1 cellular context compared by ENCODE assay signal in the genomic region with DNA sequence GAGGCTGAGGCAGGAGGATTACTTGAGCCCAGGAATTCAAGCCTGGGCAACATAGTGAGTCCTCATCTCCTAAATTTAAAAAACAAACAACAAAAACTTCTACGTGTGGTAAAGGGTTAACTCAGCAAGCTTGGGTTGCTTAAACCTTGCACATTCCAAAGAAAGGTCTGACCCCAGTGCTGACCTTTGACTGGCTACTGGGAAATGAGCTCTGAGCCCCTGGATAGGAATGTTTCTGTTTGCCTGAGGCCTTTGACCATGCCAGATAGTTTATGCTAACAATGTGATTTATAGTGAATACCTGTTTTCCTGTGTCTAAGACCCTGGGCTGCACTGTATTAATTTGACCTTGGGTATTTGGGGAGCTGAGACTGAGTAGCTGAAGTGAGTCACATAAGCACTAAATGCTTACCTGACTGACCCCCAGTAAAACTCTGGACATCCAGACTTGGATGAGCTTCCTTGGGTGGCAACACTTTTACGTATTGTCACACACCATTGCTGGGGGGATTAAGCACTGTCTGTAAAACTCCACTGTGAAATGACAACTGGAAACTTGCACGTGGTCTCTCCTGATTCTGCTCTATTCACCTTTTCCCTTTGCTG.
TF ChIP-seq lines count a peak whose summit lies in the region.

No MANE protein-coding gene starts in this region.

TF ChIP-seq in HepG2, 621 proteins besides CTCF, POLR2A, EP300 and RAD21 (continued from another document and continues in another):
- TF ChIP-seq, protein P1, sequence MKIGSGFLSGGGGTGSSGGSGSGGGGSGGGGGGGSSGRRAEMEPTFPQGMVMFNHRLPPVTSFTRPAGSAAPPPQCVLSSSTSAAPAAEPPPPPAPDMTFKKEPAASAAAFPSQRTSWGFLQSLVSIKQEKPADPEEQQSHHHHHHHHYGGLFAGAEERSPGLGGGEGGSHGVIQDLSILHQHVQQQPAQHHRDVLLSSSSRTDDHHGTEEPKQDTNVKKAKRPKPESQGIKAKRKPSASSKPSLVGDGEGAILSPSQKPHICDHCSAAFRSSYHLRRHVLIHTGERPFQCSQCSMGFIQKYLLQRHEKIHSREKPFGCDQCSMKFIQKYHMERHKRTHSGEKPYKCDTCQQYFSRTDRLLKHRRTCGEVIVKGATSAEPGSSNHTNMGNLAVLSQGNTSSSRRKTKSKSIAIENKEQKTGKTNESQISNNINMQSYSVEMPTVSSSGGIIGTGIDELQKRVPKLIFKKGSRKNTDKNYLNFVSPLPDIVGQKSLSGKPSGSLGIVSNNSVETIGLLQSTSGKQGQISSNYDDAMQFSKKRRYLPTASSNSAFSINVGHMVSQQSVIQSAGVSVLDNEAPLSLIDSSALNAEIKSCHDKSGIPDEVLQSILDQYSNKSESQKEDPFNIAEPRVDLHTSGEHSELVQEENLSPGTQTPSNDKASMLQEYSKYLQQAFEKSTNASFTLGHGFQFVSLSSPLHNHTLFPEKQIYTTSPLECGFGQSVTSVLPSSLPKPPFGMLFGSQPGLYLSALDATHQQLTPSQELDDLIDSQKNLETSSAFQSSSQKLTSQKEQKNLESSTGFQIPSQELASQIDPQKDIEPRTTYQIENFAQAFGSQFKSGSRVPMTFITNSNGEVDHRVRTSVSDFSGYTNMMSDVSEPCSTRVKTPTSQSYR (CRISPR knock-in tag; IDR thresholded peaks at IDR 0.05; ENCODE audit: borderline replicate concordance) = no peak; the same call in 1 of the 2 replicates
- TF ChIP-seq ZNF891 (CRISPR knock-in tag; IDR thresholded peaks at IDR 0.05) = no peak
- TF ChIP-seq, protein P2, sequence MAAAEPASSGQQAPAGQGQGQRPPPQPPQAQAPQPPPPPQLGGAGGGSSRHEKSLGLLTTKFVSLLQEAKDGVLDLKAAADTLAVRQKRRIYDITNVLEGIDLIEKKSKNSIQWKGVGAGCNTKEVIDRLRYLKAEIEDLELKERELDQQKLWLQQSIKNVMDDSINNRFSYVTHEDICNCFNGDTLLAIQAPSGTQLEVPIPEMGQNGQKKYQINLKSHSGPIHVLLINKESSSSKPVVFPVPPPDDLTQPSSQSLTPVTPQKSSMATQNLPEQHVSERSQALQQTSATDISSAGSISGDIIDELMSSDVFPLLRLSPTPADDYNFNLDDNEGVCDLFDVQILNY (CRISPR knock-in tag; conservative IDR thresholded peaks at IDR 0.05) = no peak
- TF ChIP-seq ARNT (IDR thresholded peaks at IDR 0.05) = no peak
- no peak for TF ChIP-seq ZNF615 (CRISPR knock-in tag; IDR thresholded peaks at IDR 0.05; ENCODE audit: borderline replicate concordance)
- no peak for TF ChIP-seq SRSF9 (IDR thresholded peaks at IDR 0.05; ENCODE audit: borderline replicate concordance, insufficient read depth, low read depth, low read length, poor library complexity, severe bottlenecking)
- TF ChIP-seq, protein P3, sequence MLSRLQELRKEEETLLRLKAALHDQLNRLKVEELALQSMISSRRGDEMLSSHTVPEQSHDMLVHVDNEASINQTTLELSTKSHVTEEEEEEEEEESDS (CRISPR knock-in tag; IDR thresholded peaks at IDR 0.05; ENCODE audit: borderline replicate concordance) = no peak
- TF ChIP-seq, protein P4, sequence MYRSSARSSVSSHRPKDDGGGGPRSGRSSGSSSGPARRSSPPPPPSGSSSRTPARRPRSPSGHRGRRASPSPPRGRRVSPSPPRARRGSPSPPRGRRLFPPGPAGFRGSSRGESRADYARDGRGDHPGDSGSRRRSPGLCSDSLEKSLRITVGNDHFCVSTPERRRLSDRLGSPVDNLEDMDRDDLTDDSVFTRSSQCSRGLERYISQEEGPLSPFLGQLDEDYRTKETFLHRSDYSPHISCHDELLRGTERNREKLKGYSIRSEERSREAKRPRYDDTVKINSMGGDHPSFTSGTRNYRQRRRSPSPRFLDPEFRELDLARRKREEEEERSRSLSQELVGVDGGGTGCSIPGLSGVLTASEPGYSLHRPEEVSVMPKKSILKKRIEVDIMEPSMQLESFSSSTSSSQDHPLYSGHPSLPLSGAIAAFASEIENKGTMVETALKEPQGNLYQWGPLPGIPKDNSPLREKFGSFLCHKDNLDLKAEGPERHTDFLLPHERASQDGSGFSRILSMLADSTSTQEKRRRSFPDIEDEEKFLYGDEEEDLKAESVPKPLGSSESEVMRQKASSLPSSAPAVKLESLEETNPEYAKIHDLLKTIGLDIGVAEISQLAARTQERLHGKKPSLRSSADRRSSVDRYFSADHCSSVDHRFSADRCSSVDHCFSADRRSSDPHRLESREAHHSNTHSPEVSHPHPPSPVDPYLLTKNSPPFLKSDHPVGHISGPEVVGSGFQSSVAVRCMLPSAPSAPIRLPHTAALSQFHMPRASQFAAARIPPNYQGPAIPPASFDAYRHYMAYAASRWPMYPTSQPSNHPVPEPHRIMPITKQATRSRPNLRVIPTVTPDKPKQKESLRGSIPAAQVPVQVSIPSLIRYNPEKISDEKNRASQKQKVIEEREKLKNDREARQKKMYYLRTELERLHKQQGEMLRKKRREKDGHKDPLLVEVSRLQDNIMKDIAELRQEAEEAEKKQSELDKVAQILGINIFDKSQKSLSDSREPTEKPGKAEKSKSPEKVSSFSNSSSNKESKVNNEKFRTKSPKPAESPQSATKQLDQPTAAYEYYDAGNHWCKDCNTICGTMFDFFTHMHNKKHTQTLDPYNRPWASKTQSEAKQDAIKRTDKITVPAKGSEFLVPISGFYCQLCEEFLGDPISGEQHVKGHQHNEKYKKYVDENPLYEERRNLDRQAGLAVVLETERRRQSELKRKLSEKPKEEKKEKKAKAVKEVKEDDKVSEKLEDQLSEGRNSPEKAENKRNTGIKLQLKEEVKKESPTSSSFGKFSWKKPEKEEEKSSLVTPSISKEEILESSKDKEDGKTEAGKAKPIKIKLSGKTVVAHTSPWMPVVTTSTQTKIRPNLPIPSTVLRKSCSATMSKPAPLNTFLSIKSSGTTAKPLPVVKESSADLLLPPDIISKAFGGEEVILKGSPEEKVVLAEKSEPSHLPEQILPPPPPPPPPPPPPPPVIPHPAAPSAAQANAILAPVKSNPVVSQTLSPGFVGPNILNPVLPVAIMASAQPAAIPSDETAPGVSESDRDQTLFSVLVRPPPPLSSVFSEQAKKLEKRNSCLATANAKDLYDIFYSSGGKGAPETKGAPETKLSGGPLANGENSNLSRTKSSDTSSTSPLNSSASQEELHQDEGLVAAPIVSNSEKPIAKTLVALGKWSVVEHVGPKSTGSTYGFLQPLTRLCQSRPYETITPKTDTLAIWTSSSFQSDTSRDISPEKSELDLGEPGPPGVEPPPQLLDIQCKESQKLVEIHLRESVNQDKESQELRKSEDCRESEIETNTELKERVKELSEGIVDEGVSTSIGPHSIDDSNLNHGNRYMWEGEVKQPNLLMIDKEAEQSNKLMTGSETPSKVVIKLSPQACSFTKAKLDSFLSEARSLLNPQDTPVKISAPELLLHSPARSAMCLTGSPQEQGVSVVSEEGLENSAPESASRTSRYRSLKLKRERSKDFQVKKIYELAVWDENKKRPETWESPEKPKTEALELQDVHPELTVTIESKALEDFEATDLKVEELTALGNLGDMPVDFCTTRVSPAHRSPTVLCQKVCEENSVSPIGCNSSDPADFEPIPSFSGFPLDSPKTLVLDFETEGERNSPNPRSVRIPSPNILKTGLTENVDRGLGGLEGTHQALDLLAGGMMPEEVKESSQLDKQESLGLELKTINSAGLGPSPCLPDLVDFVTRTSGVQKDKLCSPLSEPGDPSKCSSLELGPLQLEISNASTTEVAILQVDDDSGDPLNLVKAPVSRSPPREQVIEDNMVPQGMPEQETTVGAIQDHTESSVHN (CRISPR knock-in tag; IDR thresholded peaks at IDR 0.05) = no peak
- no peak for TF ChIP-seq MAF1 (CRISPR knock-in tag; IDR thresholded peaks at IDR 0.05; ENCODE audit: borderline replicate concordance)
- TF ChIP-seq, protein P5, sequence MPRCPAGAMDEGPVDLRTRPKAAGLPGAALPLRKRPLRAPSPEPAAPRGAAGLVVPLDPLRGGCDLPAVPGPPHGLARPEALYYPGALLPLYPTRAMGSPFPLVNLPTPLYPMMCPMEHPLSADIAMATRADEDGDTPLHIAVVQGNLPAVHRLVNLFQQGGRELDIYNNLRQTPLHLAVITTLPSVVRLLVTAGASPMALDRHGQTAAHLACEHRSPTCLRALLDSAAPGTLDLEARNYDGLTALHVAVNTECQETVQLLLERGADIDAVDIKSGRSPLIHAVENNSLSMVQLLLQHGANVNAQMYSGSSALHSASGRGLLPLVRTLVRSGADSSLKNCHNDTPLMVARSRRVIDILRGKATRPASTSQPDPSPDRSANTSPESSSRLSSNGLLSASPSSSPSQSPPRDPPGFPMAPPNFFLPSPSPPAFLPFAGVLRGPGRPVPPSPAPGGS (CRISPR knock-in tag; IDR thresholded peaks at IDR 0.05) = no peak
- TF ChIP-seq SRSF4 (IDR thresholded peaks at IDR 0.05; ENCODE audit: low read depth, low read length, poor library complexity, severe bottlenecking) = no peak
- TF ChIP-seq, protein P6, sequence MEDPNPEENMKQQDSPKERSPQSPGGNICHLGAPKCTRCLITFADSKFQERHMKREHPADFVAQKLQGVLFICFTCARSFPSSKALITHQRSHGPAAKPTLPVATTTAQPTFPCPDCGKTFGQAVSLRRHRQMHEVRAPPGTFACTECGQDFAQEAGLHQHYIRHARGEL (CRISPR knock-in tag; IDR thresholded peaks at IDR 0.05) = no peak
- TF ChIP-seq HOXD1 (CRISPR knock-in tag; IDR thresholded peaks at IDR 0.05) = peak; percentile 89
- peak; percentile 77 for TF ChIP-seq ZNF792 (CRISPR knock-in tag; IDR thresholded peaks at IDR 0.05)
- TF ChIP-seq, protein P7, sequence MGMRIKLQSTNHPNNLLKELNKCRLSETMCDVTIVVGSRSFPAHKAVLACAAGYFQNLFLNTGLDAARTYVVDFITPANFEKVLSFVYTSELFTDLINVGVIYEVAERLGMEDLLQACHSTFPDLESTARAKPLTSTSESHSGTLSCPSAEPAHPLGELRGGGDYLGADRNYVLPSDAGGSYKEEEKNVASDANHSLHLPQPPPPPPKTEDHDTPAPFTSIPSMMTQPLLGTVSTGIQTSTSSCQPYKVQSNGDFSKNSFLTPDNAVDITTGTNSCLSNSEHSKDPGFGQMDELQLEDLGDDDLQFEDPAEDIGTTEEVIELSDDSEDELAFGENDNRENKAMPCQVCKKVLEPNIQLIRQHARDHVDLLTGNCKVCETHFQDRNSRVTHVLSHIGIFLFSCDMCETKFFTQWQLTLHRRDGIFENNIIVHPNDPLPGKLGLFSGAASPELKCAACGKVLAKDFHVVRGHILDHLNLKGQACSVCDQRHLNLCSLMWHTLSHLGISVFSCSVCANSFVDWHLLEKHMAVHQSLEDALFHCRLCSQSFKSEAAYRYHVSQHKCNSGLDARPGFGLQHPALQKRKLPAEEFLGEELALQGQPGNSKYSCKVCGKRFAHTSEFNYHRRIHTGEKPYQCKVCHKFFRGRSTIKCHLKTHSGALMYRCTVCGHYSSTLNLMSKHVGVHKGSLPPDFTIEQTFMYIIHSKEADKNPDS (CRISPR knock-in tag; IDR thresholded peaks at IDR 0.05) = no peak
- TF ChIP-seq, protein P8, sequence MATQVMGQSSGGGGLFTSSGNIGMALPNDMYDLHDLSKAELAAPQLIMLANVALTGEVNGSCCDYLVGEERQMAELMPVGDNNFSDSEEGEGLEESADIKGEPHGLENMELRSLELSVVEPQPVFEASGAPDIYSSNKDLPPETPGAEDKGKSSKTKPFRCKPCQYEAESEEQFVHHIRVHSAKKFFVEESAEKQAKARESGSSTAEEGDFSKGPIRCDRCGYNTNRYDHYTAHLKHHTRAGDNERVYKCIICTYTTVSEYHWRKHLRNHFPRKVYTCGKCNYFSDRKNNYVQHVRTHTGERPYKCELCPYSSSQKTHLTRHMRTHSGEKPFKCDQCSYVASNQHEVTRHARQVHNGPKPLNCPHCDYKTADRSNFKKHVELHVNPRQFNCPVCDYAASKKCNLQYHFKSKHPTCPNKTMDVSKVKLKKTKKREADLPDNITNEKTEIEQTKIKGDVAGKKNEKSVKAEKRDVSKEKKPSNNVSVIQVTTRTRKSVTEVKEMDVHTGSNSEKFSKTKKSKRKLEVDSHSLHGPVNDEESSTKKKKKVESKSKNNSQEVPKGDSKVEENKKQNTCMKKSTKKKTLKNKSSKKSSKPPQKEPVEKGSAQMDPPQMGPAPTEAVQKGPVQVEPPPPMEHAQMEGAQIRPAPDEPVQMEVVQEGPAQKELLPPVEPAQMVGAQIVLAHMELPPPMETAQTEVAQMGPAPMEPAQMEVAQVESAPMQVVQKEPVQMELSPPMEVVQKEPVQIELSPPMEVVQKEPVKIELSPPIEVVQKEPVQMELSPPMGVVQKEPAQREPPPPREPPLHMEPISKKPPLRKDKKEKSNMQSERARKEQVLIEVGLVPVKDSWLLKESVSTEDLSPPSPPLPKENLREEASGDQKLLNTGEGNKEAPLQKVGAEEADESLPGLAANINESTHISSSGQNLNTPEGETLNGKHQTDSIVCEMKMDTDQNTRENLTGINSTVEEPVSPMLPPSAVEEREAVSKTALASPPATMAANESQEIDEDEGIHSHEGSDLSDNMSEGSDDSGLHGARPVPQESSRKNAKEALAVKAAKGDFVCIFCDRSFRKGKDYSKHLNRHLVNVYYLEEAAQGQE (IDR thresholded peaks at IDR 0.05; ENCODE audit: borderline replicate concordance in 1 of 2, low read depth in 1 of 2, low read length in 2 of 2) = peak in 1 of 2 experiments; percentile 14; a peak in 1 of 4 replicates
- TF ChIP-seq ZNF260 (CRISPR knock-in tag; IDR thresholded peaks at IDR 0.05; ENCODE audit: borderline replicate concordance, low read depth) = no peak
- peak; percentile 60; the same call in 1 of the 2 replicates for TF ChIP-seq ZNF766 (CRISPR knock-in tag; IDR thresholded peaks at IDR 0.05; ENCODE audit: borderline replicate concordance)
- TF ChIP-seq, protein P9, sequence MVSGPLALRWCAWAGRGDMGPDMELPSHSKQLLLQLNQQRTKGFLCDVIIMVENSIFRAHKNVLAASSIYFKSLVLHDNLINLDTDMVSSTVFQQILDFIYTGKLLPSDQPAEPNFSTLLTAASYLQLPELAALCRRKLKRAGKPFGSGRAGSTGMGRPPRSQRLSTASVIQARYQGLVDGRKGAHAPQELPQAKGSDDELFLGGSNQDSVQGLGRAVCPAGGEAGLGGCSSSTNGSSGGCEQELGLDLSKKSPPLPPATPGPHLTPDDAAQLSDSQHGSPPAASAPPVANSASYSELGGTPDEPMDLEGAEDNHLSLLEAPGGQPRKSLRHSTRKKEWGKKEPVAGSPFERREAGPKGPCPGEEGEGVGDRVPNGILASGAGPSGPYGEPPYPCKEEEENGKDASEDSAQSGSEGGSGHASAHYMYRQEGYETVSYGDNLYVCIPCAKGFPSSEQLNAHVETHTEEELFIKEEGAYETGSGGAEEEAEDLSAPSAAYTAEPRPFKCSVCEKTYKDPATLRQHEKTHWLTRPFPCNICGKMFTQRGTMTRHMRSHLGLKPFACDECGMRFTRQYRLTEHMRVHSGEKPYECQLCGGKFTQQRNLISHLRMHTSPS (CRISPR knock-in tag; IDR thresholded peaks at IDR 0.05; ENCODE audit: low read depth) = no peak
- TF ChIP-seq, protein P10, sequence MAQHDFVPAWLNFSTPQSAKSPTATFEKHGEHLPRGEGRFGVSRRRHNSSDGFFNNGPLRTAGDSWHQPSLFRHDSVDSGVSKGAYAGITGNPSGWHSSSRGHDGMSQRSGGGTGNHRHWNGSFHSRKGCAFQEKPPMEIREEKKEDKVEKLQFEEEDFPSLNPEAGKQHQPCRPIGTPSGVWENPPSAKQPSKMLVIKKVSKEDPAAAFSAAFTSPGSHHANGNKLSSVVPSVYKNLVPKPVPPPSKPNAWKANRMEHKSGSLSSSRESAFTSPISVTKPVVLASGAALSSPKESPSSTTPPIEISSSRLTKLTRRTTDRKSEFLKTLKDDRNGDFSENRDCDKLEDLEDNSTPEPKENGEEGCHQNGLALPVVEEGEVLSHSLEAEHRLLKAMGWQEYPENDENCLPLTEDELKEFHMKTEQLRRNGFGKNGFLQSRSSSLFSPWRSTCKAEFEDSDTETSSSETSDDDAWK (CRISPR knock-in tag; IDR thresholded peaks at IDR 0.05) = no peak
- no peak for TF ChIP-seq TOPORS (CRISPR knock-in tag; IDR thresholded peaks at IDR 0.05)
- no peak for TF ChIP-seq ZNF839 (CRISPR knock-in tag; IDR thresholded peaks at IDR 0.05; ENCODE audit: borderline replicate concordance)
- TF ChIP-seq MTF2 (CRISPR knock-in tag; IDR thresholded peaks at IDR 0.05; ENCODE audit: borderline replicate concordance) = no peak
- TF ChIP-seq HNF4G (IDR thresholded peaks at IDR 0.05; ENCODE audit: borderline replicate concordance, low read depth, low read length) = peak; percentile 97
- TF ChIP-seq HNF4G (CRISPR knock-in tag; IDR thresholded peaks at IDR 0.05; ENCODE audit: borderline replicate concordance, low read depth) = peak; percentile 88
- TF ChIP-seq ZKSCAN1 (IDR thresholded peaks at IDR 0.05; ENCODE audit: low read length) = peak; percentile 59; the same call in 1 of the 2 replicates
- TF ChIP-seq ARID2 (CRISPR knock-in tag; IDR thresholded peaks at IDR 0.05; ENCODE audit: borderline replicate concordance) = no peak
